Comparison of ENCODE assay signal across 1 cellular context in the genomic region with DNA sequence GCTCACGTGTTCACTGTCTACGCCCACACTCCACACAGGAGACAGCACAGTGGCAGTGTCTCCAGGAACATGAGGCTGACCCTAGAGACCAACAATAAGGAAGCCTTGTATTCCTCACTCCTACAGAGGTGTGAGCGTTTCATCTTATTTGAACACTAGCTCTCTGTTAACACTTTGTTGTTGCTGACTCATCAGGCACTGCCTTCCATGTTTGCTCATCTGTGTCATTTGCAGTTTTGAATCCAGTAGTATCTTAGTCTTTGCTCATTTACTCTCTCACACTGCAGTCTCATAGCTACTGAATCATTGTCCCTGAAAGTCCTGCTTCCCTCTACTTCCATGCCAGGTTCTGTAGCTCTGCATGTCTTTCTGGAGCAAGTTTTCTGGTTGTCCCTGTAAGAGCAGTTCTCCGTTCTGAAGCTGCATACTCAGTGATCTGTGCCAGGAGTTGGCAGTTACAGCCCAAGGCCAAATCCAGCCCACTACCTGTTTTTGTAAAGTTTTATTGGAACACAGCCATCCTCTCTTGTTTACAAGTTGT.
TF ChIP-seq lines count a peak whose summit lies in the region.

No MANE protein-coding gene starts in this region.

TF ChIP-seq in HepG2, 621 proteins besides CTCF, POLR2A, EP300 and RAD21 (continued from another document):
- TF ChIP-seq, protein P1, sequence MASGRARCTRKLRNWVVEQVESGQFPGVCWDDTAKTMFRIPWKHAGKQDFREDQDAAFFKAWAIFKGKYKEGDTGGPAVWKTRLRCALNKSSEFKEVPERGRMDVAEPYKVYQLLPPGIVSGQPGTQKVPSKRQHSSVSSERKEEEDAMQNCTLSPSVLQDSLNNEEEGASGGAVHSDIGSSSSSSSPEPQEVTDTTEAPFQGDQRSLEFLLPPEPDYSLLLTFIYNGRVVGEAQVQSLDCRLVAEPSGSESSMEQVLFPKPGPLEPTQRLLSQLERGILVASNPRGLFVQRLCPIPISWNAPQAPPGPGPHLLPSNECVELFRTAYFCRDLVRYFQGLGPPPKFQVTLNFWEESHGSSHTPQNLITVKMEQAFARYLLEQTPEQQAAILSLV (CRISPR knock-in tag; IDR thresholded peaks at IDR 0.05; ENCODE audit: borderline replicate concordance): no peak
- TF ChIP-seq NCOR1 (IDR thresholded peaks at IDR 0.05; ENCODE audit: borderline replicate concordance, low read length): no peak
- TF ChIP-seq MYNN (CRISPR knock-in tag; IDR thresholded peaks at IDR 0.05; ENCODE audit: low read depth): no peak
- TF ChIP-seq TBX3 (IDR thresholded peaks at IDR 0.05; ENCODE audit: borderline replicate concordance): peak; percentile 55; the same call in 1 of the 2 replicates
